In genomic region chr20:43465625-43465943, GRCh38 we compare ENCODE assay signal across 10 cellular contexts.
"Had no signal": no experiment of that assay in that cellular context is flagged by ENCODE, and none has a peak within 500 bp of the region (broad histone marks: within the 10 kb centered on the region; RNA-seq: fewer than 3 reads in every experiment).

No MANE protein-coding gene starts in this region.

- H3K27ac Mint-ChIP-seq: activated CD4-positive, alpha-beta memory T cell treated with anti-CD3 and anti-CD28 coated beads for 36 hours; T-helper 2 cell treated with Interferon-gamma antibody and Interleukin-4, amounts not matched to agents 5 μg/mL and 100 μg/mL, for 36 hours had no signal

- H3K27me3 ChIP-seq: sigmoid colon, spleen had no signal

- H3K4me3 ChIP-seq: sigmoid colon, spleen had no signal

- H3K4me3 Mint-ChIP-seq: activated CD4-positive, alpha-beta memory T cell treated with anti-CD3 and anti-CD28 coated beads for 36 hours; T-helper 2 cell treated with Interferon-gamma antibody and Interleukin-4, amounts not matched to agents 5 μg/mL and 100 μg/mL, for 36 hours had no signal

- H3K27ac ChIP-seq: sigmoid colon, spleen had no signal

- DNase-seq: activated CD4-positive, alpha-beta memory T cell treated with anti-CD3 and anti-CD28 coated beads for 36 hours; activated CD4-positive, alpha-beta T cell treated with anti-CD3 and anti-CD28 coated beads for 1 hour; activated naive CD4-positive, alpha-beta T cell; anterior cingulate cortex; cerebellar nuclear complex; effector CD8-positive, alpha-beta T cell; sigmoid colon; spleen; SW 1271 had no signal

- H3K27me3 Mint-ChIP-seq: activated CD4-positive, alpha-beta memory T cell treated with anti-CD3 and anti-CD28 coated beads for 36 hours had no signal

- H3K9me3 ChIP-seq: sigmoid colon, spleen had no signal

- H3K9me3 Mint-ChIP-seq: activated CD4-positive, alpha-beta memory T cell treated with anti-CD3 and anti-CD28 coated beads for 36 hours; T-helper 2 cell treated with Interferon-gamma antibody and Interleukin-4, amounts not matched to agents 5 μg/mL and 100 μg/mL, for 36 hours had no signal
